In genomic region chr5:148807845-148808244, GRCh38 we compare ENCODE assay signal across 8 cellular contexts. TPM values are rescaled to one million over a fixed set of nuclear protein-coding genes. Genes with fewer than 3 reads are reported as not detected.
DNase-seq lines count a peak whose midpoint lies in the region; ATAC-seq and TF ChIP-seq lines count a peak whose summit lies in the region.

No MANE protein-coding gene starts in this region.

- TF ChIP-seq POLR2A in testis (IDR thresholded peaks at IDR 0.05): no peak

- H3K4me1 Mint-ChIP-seq in stimulated activated naive CD8-positive, alpha-beta T cell treated with anti-CD3 and anti-CD28 coated beads, Interleukin-15, Interleukin-2, amounts not matched to agents 100 ng/mL and 50 ng/mL, for 24 hours (ENCODE audit: low read depth): peaks cover 85% of the 10 kb centered on the region
- H3K4me1 Mint-ChIP-seq in stimulated activated naive CD8-positive, alpha-beta T cell treated with anti-CD3 and anti-CD28 coated beads, Interleukin-15, amount 100 ng/mL, for 72 hours: peaks cover 76% of the 10 kb centered on the region

- H3K4me3 ChIP-seq in right cardiac atrium (ENCODE audit: low read length): no peak overlapping the region
- H3K4me3 ChIP-seq in testis: no peak overlapping the region

- DNase-seq in stimulated activated naive CD8-positive, alpha-beta T cell treated with anti-CD3 and anti-CD28 coated beads, Interleukin-15, amount 100 ng/mL, for 72 hours: no peak
- peak; percentile 17 for DNase-seq in RPMI8226
- no peak for DNase-seq in right cardiac atrium
- DNase-seq in NCI-H1092 (lab: John Stamatoyannopoulos, UW): no peak
- no peak for DNase-seq in testis
- no peak for DNase-seq in stimulated activated naive CD4-positive, alpha-beta T cell treated with Interleukin-2 at 50 U/mL for 16 hours (lab: John Stamatoyannopoulos, UW)

- H3K27ac Mint-ChIP-seq in stimulated activated naive CD8-positive, alpha-beta T cell treated with anti-CD3 and anti-CD28 coated beads, Interleukin-15, Interleukin-2, amounts not matched to agents 100 ng/mL and 50 ng/mL, for 24 hours: peak overlapping the region; percentile 38
- peak overlapping the region in 1 of 2 donors; percentile 81 for H3K27ac Mint-ChIP-seq in stimulated activated naive CD8-positive, alpha-beta T cell treated with anti-CD3 and anti-CD28 coated beads, Interleukin-15, amount 100 ng/mL, for 72 hours

- TF ChIP-seq CTCF in testis (IDR thresholded peaks at IDR 0.05): no peak

- no peak overlapping the region for H3K4me3 Mint-ChIP-seq in stimulated activated naive CD8-positive, alpha-beta T cell treated with anti-CD3 and anti-CD28 coated beads, Interleukin-15, Interleukin-2, amounts not matched to agents 100 ng/mL and 50 ng/mL, for 24 hours
- H3K4me3 Mint-ChIP-seq in stimulated activated naive CD8-positive, alpha-beta T cell treated with anti-CD3 and anti-CD28 coated beads, Interleukin-15, amount 100 ng/mL, for 72 hours: no peak overlapping the region

- H3K27me3 ChIP-seq in right cardiac atrium (ENCODE audit: control insufficient read depth, insufficient read depth): no peaks in the 10 kb centered on the region
- H3K27me3 ChIP-seq in testis: no peaks in the 10 kb centered on the region

- no peak for ATAC-seq in stimulated activated naive CD8-positive, alpha-beta T cell treated with anti-CD3 and anti-CD28 coated beads, Interleukin-15, amount 100 ng/mL, for 72 hours
- ATAC-seq in right cardiac atrium (peak; percentile 37 to 52), HG03280 (IDR thresholded peaks at IDR 0.05; ENCODE audit: unreplicated experiment) (no peak)

- peaks cover 3% of the 10 kb centered on the region for H3K27me3 Mint-ChIP-seq in stimulated activated naive CD8-positive, alpha-beta T cell treated with anti-CD3 and anti-CD28 coated beads, Interleukin-15, Interleukin-2, amounts not matched to agents 100 ng/mL and 50 ng/mL, for 24 hours
- no peaks in the 10 kb centered on the region for H3K27me3 Mint-ChIP-seq in stimulated activated naive CD8-positive, alpha-beta T cell treated with anti-CD3 and anti-CD28 coated beads, Interleukin-15, amount 100 ng/mL, for 72 hours

- 25% methylated on average over 2 of the region's 2 CpGs for WGBS in right cardiac atrium
- 42 to 46% methylated on average over 2 of the region's 2 CpGs for WGBS in testis, 2 donors

- no peaks in the 10 kb centered on the region for H3K9me3 ChIP-seq in right cardiac atrium (ENCODE audit: control insufficient read depth, low read length)
- no peaks in the 10 kb centered on the region for H3K9me3 ChIP-seq in testis

- H3K9me3 Mint-ChIP-seq in stimulated activated naive CD8-positive, alpha-beta T cell treated with anti-CD3 and anti-CD28 coated beads, Interleukin-15, Interleukin-2, amounts not matched to agents 100 ng/mL and 50 ng/mL, for 24 hours: no peaks in the 10 kb centered on the region
- peaks cover 0 to 3% of the 10 kb centered on the region in 2 donors for H3K9me3 Mint-ChIP-seq in stimulated activated naive CD8-positive, alpha-beta T cell treated with anti-CD3 and anti-CD28 coated beads, Interleukin-15, amount 100 ng/mL, for 72 hours

- H3K27ac ChIP-seq in right cardiac atrium (ENCODE audit: low read length): peak overlapping the region; percentile 54
- no peak overlapping the region for H3K27ac ChIP-seq in testis

- H3K4me1 ChIP-seq in right cardiac atrium (ENCODE audit: control insufficient read depth, insufficient read depth, low read length) (peaks cover 7% of the 10 kb centered on the region), testis (no peaks in the 10 kb centered on the region)

- H3K36me3 ChIP-seq in testis (ENCODE audit: low read depth, missing control alignments): no peaks in the 10 kb centered on the region

- H3K36me3 Mint-ChIP-seq in stimulated activated naive CD8-positive, alpha-beta T cell treated with anti-CD3 and anti-CD28 coated beads, Interleukin-15, Interleukin-2, amounts not matched to agents 100 ng/mL and 50 ng/mL, for 24 hours (ENCODE audit: low read depth): no peaks in the 10 kb centered on the region

- intact Hi-C loops in right cardiac atrium (cut with DNase I): no loop called here
- intact Hi-C loops in testis (cut with DNase I; ENCODE audit: low total_unique reads): no loop called here

RNA-seq across cellular contexts. Expression of gene ADRB2, which starts 18.6 kb away (rescaled TPM):
- 1 to 10 TPM; 5.0 to 9.2 (median 7.9) TPM for total RNA-seq in right cardiac atrium
- polyA plus RNA-seq in right cardiac atrium: 2.4 TPM
- under 1 TPM; 0.79 to 0.93 TPM for total RNA-seq in testis
- polyA plus RNA-seq in testis (ENCODE audit: insufficient read depth, low read depth, low replicate concordance): 0.76 TPM

Comparison
In these comparisons a context has a peak if more than half of its experiments do, and no peak if none do; other contexts are left out.
1. ATAC-seq: peak in right cardiac atrium (2 of 2); none in stimulated activated naive CD8-positive, alpha-beta T cell treated with anti-CD3 and anti-CD28 coated beads, Interleukin-15, amount 100 ng/mL, for 72 hours (single experiment) and HG03280 (single experiment).